ENCODE assay signal across 19 cellular contexts in the genomic region with DNA sequence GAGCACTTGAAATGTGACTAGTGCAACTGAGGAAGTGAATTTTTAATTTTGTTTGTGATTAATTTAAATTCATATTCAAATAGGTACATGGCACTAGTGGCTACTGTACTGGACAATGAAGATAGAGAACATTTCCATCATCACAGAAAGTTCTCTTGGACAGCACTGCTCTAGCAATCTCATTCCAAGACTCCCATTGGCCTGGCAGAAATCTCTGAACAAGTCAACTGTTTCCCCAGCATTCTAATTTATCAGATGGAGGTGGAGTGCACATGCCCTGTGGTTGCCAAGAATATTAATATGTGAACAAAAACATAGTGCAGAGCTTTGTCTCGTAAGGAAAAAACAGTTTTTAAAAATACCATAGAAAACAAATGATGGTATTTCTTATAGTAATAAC.
"Had no signal": no experiment of that assay in that cellular context is flagged by ENCODE, and none has a peak within 500 bp of the region (broad histone marks: within the 10 kb centered on the region; RNA-seq: fewer than 3 reads in every experiment).

No MANE protein-coding gene starts in this region.

- ATAC-seq: activated naive CD8-positive, alpha-beta T cell treated with anti-CD3 and anti-CD28 coated beads, Interleukin-2, amount 50 U/mL, for 24 hours; natural killer cell treated with Interleukin-12 subunit alpha and Interleukin-12 subunit beta and Interleukin-15 and Interleukin-18, amount 100 ng/mL, for 72 hours had no signal

- DNase-seq: activated CD4-positive, alpha-beta T cell treated with anti-CD3 and anti-CD28 coated beads for 1 hour; activated CD8-positive, alpha-beta memory T cell treated with anti-CD3 and anti-CD28 coated beads for 24 hours; activated CD8-positive, alpha-beta memory T cell treated with anti-CD3 and anti-CD28 coated beads, Interleukin-2, amount 50 U/mL, for 48 hours; activated effector memory CD4-positive, alpha-beta T cell treated with Interleukin-2 at 50 U/mL for 16 hours; activated naive CD4-positive, alpha-beta T cell treated with anti-CD3 and anti-CD28 coated beads, Interleukin-2, amount 10 ng/mL, durations not matched to agents 7 days and 5 days; activated naive CD8-positive, alpha-beta T cell treated with anti-CD3 and anti-CD28 coated beads, Interleukin-2, amount 50 U/mL, for 24 hours; activated T-cell treated with anti-CD3 and anti-CD28 coated beads, Interleukin-2, amount 50 U/mL, for 48 hours; effector memory CD4-positive, alpha-beta T cell; hippocampal formation; left cardiac atrium; stimulated activated CD4-positive, alpha-beta T cell treated with anti-CD3 and anti-CD28 coated beads, Interleukin-1b, Interleukin-23, amount 100 ng/mL, for 48 hours; stimulated activated CD8-positive, alpha-beta memory T cell treated with anti-CD3 and anti-CD28 coated beads, Interleukin-4, amount 100 ng/mL, for 48 hours; stimulated activated naive CD4-positive, alpha-beta T cell; T-helper 1 cell; T1000; thyroid gland had no signal

- H3K9me3 ChIP-seq: neutrophil, thyroid gland had no signal

- H3K36me3 ChIP-seq: neutrophil, thyroid gland had no signal

- H3K27ac ChIP-seq: neutrophil, thyroid gland had no signal

- H3K27me3 ChIP-seq: neutrophil, thyroid gland had no signal

- H3K4me3 ChIP-seq: lung, thyroid gland had no signal
